Comparison of ENCODE assay signal across 8 cellular contexts in the genomic region with DNA sequence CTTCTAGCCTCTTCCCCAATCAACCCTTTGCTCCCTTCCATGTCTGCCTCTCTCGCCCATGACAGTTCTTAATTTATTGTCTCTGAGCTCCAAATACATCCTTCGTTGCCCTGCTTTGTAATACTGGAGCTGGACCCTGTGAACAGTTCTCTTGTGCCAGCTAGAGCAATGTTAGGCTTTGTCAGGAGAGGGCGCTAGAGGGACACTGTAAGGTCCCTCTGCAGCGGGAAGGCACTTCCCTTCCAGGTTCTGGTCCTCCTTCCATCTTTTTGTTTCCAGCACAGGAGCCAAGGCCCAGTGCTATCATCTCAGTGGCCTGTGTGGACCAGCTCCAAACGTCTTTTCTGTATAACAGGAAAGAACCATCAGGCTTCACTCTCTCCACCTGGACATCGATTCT.
DNase-seq lines count a peak whose midpoint lies in the region; ATAC-seq, FAIRE-seq and TF ChIP-seq lines count a peak whose summit lies in the region.

No MANE protein-coding gene starts in this region.

- H3K36me3 ChIP-seq in WERI-Rb-1 (no peaks in the 10 kb centered on the region), HepG2 (replicated peaks in 1 of 2; ENCODE audit: control insufficient read depth in 1 of 2, insufficient read depth in 2 of 2, low read length in 2 of 2) (no peaks in the 10 kb centered on the region)

- H2AFZ ChIP-seq in HepG2 (ENCODE audit: low read length), result no peak overlapping the region

- TF ChIP-seq EP300 in HepG2 (IDR thresholded peaks at IDR 0.05; ENCODE audit: low read depth in 2 of 2, low read length in 2 of 2) (no peak), HepG2 (CRISPR knock-in tag; IDR thresholded peaks at IDR 0.05; ENCODE audit: borderline replicate concordance) (no peak)

- no peaks in the 10 kb centered on the region for H4K20me1 ChIP-seq in HepG2 (ENCODE audit: insufficient read depth, low read length)

- no peak for TF ChIP-seq POLR2A in HepG2 (IDR thresholded peaks at IDR 0.05; ENCODE audit: insufficient read depth in 1 of 2, low read depth in 2 of 2, low read length in 2 of 2)

- H3K27me3 ChIP-seq in WERI-Rb-1 (ENCODE audit: insufficient read depth, low read depth, severe bottlenecking), result no peaks in the 10 kb centered on the region
- no peaks in the 10 kb centered on the region for H3K27me3 ChIP-seq in HepG2 (ENCODE audit: control insufficient read depth in 1 of 2, insufficient read depth in 2 of 2, low read length in 2 of 2)

- in situ Hi-C loops in HepG2 (cut with HindIII; ENCODE audit: extremely low pct_ligation_motif_present, low pct_unique_long_range_greater_than_20kb), result loop anchor here (25.0 kb wide), 2 partner anchors 780 to 1355 kb away; no protein-coding TSS in a partner anchor

- H3K4me1 ChIP-seq in HepG2 (ENCODE audit: insufficient read depth, low read length), result no peaks in the 10 kb centered on the region; the same call in 1 of the 2 replicates

- BruUV-seq in HepG2 (replicated peaks; lab: Mats Ljungman, UMichigan), result no TSS peak

- intact Hi-C loops in HepG2 (cut with micrococcal nuclease; ENCODE audit: unreplicated experiment), result no loop called here

- CTCF ChIA-PET in HepG2 (lab: Yijun Ruan, JAX; ENCODE audit: low intra/inter-chr PET ratio, low total read pairs), result no interaction called here

- H3K79me2 ChIP-seq in HepG2 (ENCODE audit: insufficient read depth, low read length), result no peaks in the 10 kb centered on the region

- H3K27ac ChIP-seq in WERI-Rb-1 (no peak overlapping the region), HepG2 (ENCODE audit: extremely low read length, insufficient read depth, low read length) (no peak overlapping the region)

- H3K4me3 ChIP-seq in WERI-Rb-1 (ENCODE audit: low read depth, low read length) (no peak overlapping the region), HepG2 (replicated peaks in 1 of 3; ENCODE audit: insufficient read depth in 1 of 3, low read depth in 2 of 3, low read length in 3 of 3) (no peak overlapping the region)

- 0 out of 2 replicates have a peak, but pooled peaks have one; percentile 34 for TF ChIP-seq RAD21 in HepG2 (CRISPR knock-in tag; IDR thresholded peaks at IDR 0.05)

- H3K9me3 ChIP-seq in WERI-Rb-1 (ENCODE audit: severe bottlenecking) (no peaks in the 10 kb centered on the region), HepG2 (ENCODE audit: low read length) (no peaks in the 10 kb centered on the region)

- peak; percentile 15 to 45 for DNase-seq in NCI-H2081 (lab: John Stamatoyannopoulos, UW)
- DNase-seq in NCI-H2081 treated with DMSO at 0.1 percent for 48 hours (lab: John Stamatoyannopoulos, UW), result no peak
- peak; percentile 52 for DNase-seq in HT1080 (ENCODE audit: low read depth)
- peak; percentile 76 for DNase-seq in WERI-Rb-1
- DNase-seq in HepG2 (ENCODE audit: low spot score), result peak; percentile 59

- WGBS in HepG2 (ENCODE audit: low lambda C conversion rate), result 18% methylated on average over 6 of the region's 6 CpGs

- ATAC-seq in HepG2 (peak; percentile 81), HG03280 (IDR thresholded peaks at IDR 0.05; ENCODE audit: unreplicated experiment) (no peak), GM18511 (IDR thresholded peaks at IDR 0.05; ENCODE audit: unreplicated experiment) (no peak), GM19324 (IDR thresholded peaks at IDR 0.05; ENCODE audit: low FRiP score, unreplicated experiment) (no peak)

- peak; percentile 21 for FAIRE-seq in HepG2 (lab: Jason Lieb, UNC)

- peak; percentile 93 for TF ChIP-seq CTCF in WERI-Rb-1 (IDR thresholded peaks at IDR 0.05; ENCODE audit: low read depth, low read length)
- peak; percentile 85 for TF ChIP-seq CTCF in HepG2 (CRISPR knock-in tag; IDR thresholded peaks at IDR 0.05)

- POLR2A ChIA-PET in HepG2 (lab: Yijun Ruan, JAX), result no interaction called here

- no peak overlapping the region for H3K4me2 ChIP-seq in HepG2 (ENCODE audit: low read depth, low read length)

- no peak overlapping the region for H3K9ac ChIP-seq in HepG2 (ENCODE audit: insufficient read depth, low read depth, low read length)

TF ChIP-seq in HepG2, 621 proteins besides CTCF, POLR2A, EP300 and RAD21:
- TF ChIP-seq SP1 (IDR thresholded peaks at IDR 0.05) (no peak), SP1 (CRISPR knock-in tag; IDR thresholded peaks at IDR 0.05) (no peak), TCF12 (IDR thresholded peaks at IDR 0.05) (no peak), TCF12 (CRISPR knock-in tag; IDR thresholded peaks at IDR 0.05) (no peak), ZNF792 (CRISPR knock-in tag; IDR thresholded peaks at IDR 0.05) (no peak), KDM3A (CRISPR knock-in tag; IDR thresholded peaks at IDR 0.05; ENCODE audit: low read depth) (no peak), SMC3 (IDR thresholded peaks at IDR 0.05; ENCODE audit: low read length) (peak; percentile 70), PHB2 (IDR thresholded peaks at IDR 0.05; ENCODE audit: partially characterized antibody) (no peak), ZNF577 (CRISPR knock-in tag; IDR thresholded peaks at IDR 0.05; ENCODE audit: borderline replicate concordance, low read depth) (no peak), STAG1 (CRISPR knock-in tag; IDR thresholded peaks at IDR 0.05) (peak; percentile 67)
- TF ChIP-seq, protein P1, sequence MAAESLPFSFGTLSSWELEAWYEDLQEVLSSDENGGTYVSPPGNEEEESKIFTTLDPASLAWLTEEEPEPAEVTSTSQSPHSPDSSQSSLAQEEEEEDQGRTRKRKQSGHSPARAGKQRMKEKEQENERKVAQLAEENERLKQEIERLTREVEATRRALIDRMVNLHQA (CRISPR knock-in tag; IDR thresholded peaks at IDR 0.05), result no peak
- TF ChIP-seq, protein P2, sequence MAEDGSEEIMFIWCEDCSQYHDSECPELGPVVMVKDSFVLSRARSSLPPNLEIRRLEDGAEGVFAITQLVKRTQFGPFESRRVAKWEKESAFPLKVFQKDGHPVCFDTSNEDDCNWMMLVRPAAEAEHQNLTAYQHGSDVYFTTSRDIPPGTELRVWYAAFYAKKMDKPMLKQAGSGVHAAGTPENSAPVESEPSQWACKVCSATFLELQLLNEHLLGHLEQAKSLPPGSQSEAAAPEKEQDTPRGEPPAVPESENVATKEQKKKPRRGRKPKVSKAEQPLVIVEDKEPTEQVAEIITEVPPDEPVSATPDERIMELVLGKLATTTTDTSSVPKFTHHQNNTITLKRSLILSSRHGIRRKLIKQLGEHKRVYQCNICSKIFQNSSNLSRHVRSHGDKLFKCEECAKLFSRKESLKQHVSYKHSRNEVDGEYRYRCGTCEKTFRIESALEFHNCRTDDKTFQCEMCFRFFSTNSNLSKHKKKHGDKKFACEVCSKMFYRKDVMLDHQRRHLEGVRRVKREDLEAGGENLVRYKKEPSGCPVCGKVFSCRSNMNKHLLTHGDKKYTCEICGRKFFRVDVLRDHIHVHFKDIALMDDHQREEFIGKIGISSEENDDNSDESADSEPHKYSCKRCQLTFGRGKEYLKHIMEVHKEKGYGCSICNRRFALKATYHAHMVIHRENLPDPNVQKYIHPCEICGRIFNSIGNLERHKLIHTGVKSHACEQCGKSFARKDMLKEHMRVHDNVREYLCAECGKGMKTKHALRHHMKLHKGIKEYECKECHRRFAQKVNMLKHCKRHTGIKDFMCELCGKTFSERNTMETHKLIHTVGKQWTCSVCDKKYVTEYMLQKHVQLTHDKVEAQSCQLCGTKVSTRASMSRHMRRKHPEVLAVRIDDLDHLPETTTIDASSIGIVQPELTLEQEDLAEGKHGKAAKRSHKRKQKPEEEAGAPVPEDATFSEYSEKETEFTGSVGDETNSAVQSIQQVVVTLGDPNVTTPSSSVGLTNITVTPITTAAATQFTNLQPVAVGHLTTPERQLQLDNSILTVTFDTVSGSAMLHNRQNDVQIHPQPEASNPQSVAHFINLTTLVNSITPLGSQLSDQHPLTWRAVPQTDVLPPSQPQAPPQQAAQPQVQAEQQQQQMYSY (CRISPR knock-in tag; IDR thresholded peaks at IDR 0.05), result peak; percentile 88
